1 cellular context compared by ENCODE assay signal in genomic region chr20:63950701-63951397, GRCh38.
TF ChIP-seq lines count a peak whose summit lies in the region.

No MANE protein-coding gene starts in this region.

TF ChIP-seq in IMR-90, 13 proteins besides CTCF, POLR2A, EP300 and RAD21:
- TF ChIP-seq MAZ (IDR thresholded peaks at IDR 0.05; ENCODE audit: borderline replicate concordance, low read depth, low read length) (no peak), BHLHE40 (IDR thresholded peaks at IDR 0.05; ENCODE audit: low read depth, low read length) (no peak), CEBPB (IDR thresholded peaks at IDR 0.05; ENCODE audit: low read depth, low read length) (no peak), MXI1 (IDR thresholded peaks at IDR 0.05; ENCODE audit: borderline replicate concordance, low read depth, low read length) (no peak), FOS (IDR thresholded peaks at IDR 0.05; ENCODE audit: low read depth, low read length) (no peak), RCOR1 (IDR thresholded peaks at IDR 0.05; ENCODE audit: insufficient replicate concordance, low read length) (no peak), ELK1 (IDR thresholded peaks at IDR 0.05; ENCODE audit: borderline replicate concordance, low read depth, low read length) (no peak), NFE2L2 (IDR thresholded peaks at IDR 0.05; ENCODE audit: low read depth, low read length) (no peak), MAFK (IDR thresholded peaks at IDR 0.05; ENCODE audit: low read depth, low read length) (no peak), RFX5 (IDR thresholded peaks at IDR 0.05; ENCODE audit: low read depth, low read length) (no peak), CHD1 (IDR thresholded peaks at IDR 0.05; ENCODE audit: low read depth, low read length) (no peak), SMC3 (IDR thresholded peaks at IDR 0.05; ENCODE audit: low read depth, low read length) (no peak)
- TF ChIP-seq, protein P1, sequence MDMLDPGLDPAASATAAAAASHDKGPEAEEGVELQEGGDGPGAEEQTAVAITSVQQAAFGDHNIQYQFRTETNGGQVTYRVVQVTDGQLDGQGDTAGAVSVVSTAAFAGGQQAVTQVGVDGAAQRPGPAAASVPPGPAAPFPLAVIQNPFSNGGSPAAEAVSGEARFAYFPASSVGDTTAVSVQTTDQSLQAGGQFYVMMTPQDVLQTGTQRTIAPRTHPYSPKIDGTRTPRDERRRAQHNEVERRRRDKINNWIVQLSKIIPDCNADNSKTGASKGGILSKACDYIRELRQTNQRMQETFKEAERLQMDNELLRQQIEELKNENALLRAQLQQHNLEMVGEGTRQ (IDR thresholded peaks at IDR 0.05; ENCODE audit: low read depth, low read length): no peak
TF ChIP-seq in IMR-90: peak in this region for 0.
